Comparison of ENCODE assay signal across 12 cellular contexts in genomic region chr15:90419202-90419601, GRCh38. TPM values are rescaled to one million over a fixed set of nuclear protein-coding genes. Genes with fewer than 3 reads are reported as not detected.
DNase-seq lines count a peak whose midpoint lies in the region; ATAC-seq, FAIRE-seq and TF ChIP-seq lines count a peak whose summit lies in the region.
"Had no signal": no experiment of that assay in that cellular context is flagged by ENCODE, and none has a peak within 500 bp of the region (broad histone marks: within the 10 kb centered on the region; RNA-seq: fewer than 3 reads in every experiment).

No MANE protein-coding gene starts in this region.

- no peaks in the 10 kb centered on the region for H3K27me3 Mint-ChIP-seq in CD8-positive, alpha-beta memory T cell
- no peaks in the 10 kb centered on the region for H3K27me3 Mint-ChIP-seq in astrocyte (ENCODE audit: low read depth, unreplicated experiment)

- ATAC-seq in HG02870 (IDR thresholded peaks at IDR 0.05; ENCODE audit: unreplicated experiment): peak; percentile 43
- ATAC-seq in psoas muscle: no peak

- H2AFZ ChIP-seq in astrocyte (ENCODE audit: low read depth, low read length): no peak overlapping the region

- peak overlapping the region; percentile 80 for H3K4me2 ChIP-seq in astrocyte (ENCODE audit: low read length)

- peaks cover 68 to 88% (median 84%) of the 10 kb centered on the region in 3 donors for H3K4me1 Mint-ChIP-seq in CD8-positive, alpha-beta memory T cell
- peaks cover 50% of the 10 kb centered on the region for H3K4me1 Mint-ChIP-seq in astrocyte (ENCODE audit: low read depth, unreplicated experiment)

- FAIRE-seq in astrocyte (lab: Jason Lieb, UNC) (no peak), frontal cortex (lab: Jason Lieb, UNC) (no peak)

- H3K79me2 ChIP-seq in astrocyte (ENCODE audit: insufficient read depth, low read length): peaks cover 97% of the 10 kb centered on the region

- TF ChIP-seq CTCF in astrocyte (IDR thresholded peaks at IDR 0.05; ENCODE audit: insufficient read depth, low read depth, low read length) (no peak), psoas muscle (IDR thresholded peaks at IDR 0.05) (no peak)

- POLR2A ChIA-PET in CD8-positive, alpha-beta memory T cell (lab: Charles Lee): interaction anchor here (0.6 kb wide), 1 partner anchor 529 kb away, joined by 8 read pairs; no protein-coding TSS in a partner anchor

- no peaks in the 10 kb centered on the region for H3K36me3 ChIP-seq in CD8-positive, alpha-beta memory T cell (ENCODE audit: insufficient read depth, low read length)
- H3K36me3 ChIP-seq in astrocyte (ENCODE audit: insufficient read depth, low read length) (no peaks in the 10 kb centered on the region), psoas muscle (ENCODE audit: insufficient read depth in 1 of 2, low read depth in 1 of 2) (no peaks in the 10 kb centered on the region)
- H3K36me3 ChIP-seq: heart right ventricle had no signal

- peaks cover 56% of the 10 kb centered on the region for H3K4me1 ChIP-seq in CD8-positive, alpha-beta memory T cell (ENCODE audit: insufficient read depth, low read length)
- H3K4me1 ChIP-seq in astrocyte (ENCODE audit: insufficient read depth, low read length) (peaks cover 39% of the 10 kb centered on the region), psoas muscle (peaks cover 79% of the 10 kb centered on the region)

- no peak for DNase-seq in CD8-positive, alpha-beta memory T cell
- no peak for DNase-seq in astrocyte (ENCODE audit: low read depth)
- DNase-seq in psoas muscle: no peak
- DNase-seq in middle frontal gyrus (ENCODE audit: extremely low spot score, low spot score): no peak
- no peak for DNase-seq in frontal cortex (ENCODE audit: low spot score in 2 of 2)
- DNase-seq in CD1c-positive myeloid dendritic cell (ENCODE audit: extremely low spot score): no peak
- DNase-seq in stimulated activated CD4-positive, alpha-beta T cell treated with anti-CD3 and anti-CD28 coated beads, Interleukin-4, amount 100 ng/mL, for 1 hour: no peak
- DNase-seq: activated CD4-positive, alpha-beta T cell treated with anti-CD3 and anti-CD28 coated beads for 1 hour; DMS53; heart right ventricle; NCI-H2029 treated with DMSO at 0.1 percent for 48 hours had no signal

- H3K27me3 ChIP-seq in CD8-positive, alpha-beta memory T cell (ENCODE audit: insufficient read depth, low read length, poor library complexity, severe bottlenecking): no peaks in the 10 kb centered on the region
- H3K27me3 ChIP-seq in astrocyte (ENCODE audit: insufficient read depth, low read length) (no peaks in the 10 kb centered on the region), psoas muscle (ENCODE audit: insufficient read depth in 3 of 3, low read length in 2 of 3) (no peaks in the 10 kb centered on the region)
- H3K27me3 ChIP-seq: heart right ventricle had no signal

- no peak overlapping the region for H3K4me3 ChIP-seq in CD8-positive, alpha-beta memory T cell (ENCODE audit: low read length)
- no peak overlapping the region for H3K4me3 ChIP-seq in astrocyte (ENCODE audit: insufficient read depth, low read depth, low read length)
- H3K4me3 ChIP-seq in psoas muscle: peak overlapping the region; percentile 37
- H3K4me3 ChIP-seq: heart right ventricle had no signal

- CTCF ChIA-PET in CD8-positive, alpha-beta memory T cell (lab: Charles Lee): no interaction called here

- H3K36me3 Mint-ChIP-seq in CD8-positive, alpha-beta memory T cell: peaks cover 0 to 8% (median 7%) of the 10 kb centered on the region in 3 donors
- peaks cover 6% of the 10 kb centered on the region for H3K36me3 Mint-ChIP-seq in astrocyte (ENCODE audit: low read depth, unreplicated experiment)

- H3K9me3 Mint-ChIP-seq in CD8-positive, alpha-beta memory T cell: no peaks in the 10 kb centered on the region
- peaks cover 3% of the 10 kb centered on the region for H3K9me3 Mint-ChIP-seq in astrocyte (ENCODE audit: unreplicated experiment)

- peak overlapping the region in 7 of 8 donors; percentile 4 to 86 (median 71) for H3K27ac Mint-ChIP-seq in CD8-positive, alpha-beta memory T cell
- peak overlapping the region; percentile 67 for H3K27ac Mint-ChIP-seq in astrocyte (ENCODE audit: unreplicated experiment)

- H3K9ac ChIP-seq in astrocyte (ENCODE audit: low read length): peak overlapping the region; percentile 68

- peak overlapping the region in 5 of 7 donors; percentile 2 to 60 (median 47) for H3K4me3 Mint-ChIP-seq in CD8-positive, alpha-beta memory T cell
- peak overlapping the region; percentile 15 for H3K4me3 Mint-ChIP-seq in astrocyte (ENCODE audit: unreplicated experiment)

- H3K9me3 ChIP-seq in CD8-positive, alpha-beta memory T cell (ENCODE audit: low read length): no peaks in the 10 kb centered on the region
- H3K9me3 ChIP-seq in astrocyte (ENCODE audit: insufficient read depth, low read depth, low read length) (no peaks in the 10 kb centered on the region), psoas muscle (no peaks in the 10 kb centered on the region)

- H4K20me1 ChIP-seq in astrocyte (ENCODE audit: insufficient read depth, low read length): peaks cover 47% of the 10 kb centered on the region

- intact Hi-C loops in psoas muscle (cut with DNase I): no loop called here

- H3K27ac ChIP-seq in CD8-positive, alpha-beta memory T cell (ENCODE audit: low read depth, low read length): no peak overlapping the region
- peak overlapping the region; percentile 87 for H3K27ac ChIP-seq in astrocyte (ENCODE audit: low read depth, low read length)
- H3K27ac ChIP-seq in psoas muscle: peak overlapping the region; percentile 87

RNA-seq across cellular contexts. Expression of gene IQGAP1, which starts 31.2 kb away (rescaled TPM):
- 100 to 1,000 TPM; 173 to 176 TPM for total RNA-seq in CD8-positive, alpha-beta memory T cell
- polyA plus RNA-seq in CD8-positive, alpha-beta memory T cell: 151 TPM
- total RNA-seq in astrocyte (218 and 226 TPM in 2 replicates), psoas muscle (10 to 100 TPM; 39.7 to 72.2 (median 50.6) TPM), frontal cortex (44.8 TPM)
- polyA plus RNA-seq in psoas muscle: 10 to 100 TPM; 31.1 to 58.7 (median 37.7) TPM
